In genomic region chr12:39441963-39442894, GRCh38 we compare ENCODE assay signal across 8 cellular contexts. TPM values are rescaled to one million over a fixed set of nuclear protein-coding genes. Genes with fewer than 3 reads are reported as not detected.
A peak's percentile ranks its signal among the peaks of the same experiment; 100 is the strongest.
DNase-seq lines count a peak whose midpoint lies in the region; ATAC-seq lines count a peak whose summit lies in the region.

No MANE protein-coding gene starts in this region.

- H3K36me3 ChIP-seq in ectodermal cell (ENCODE audit: control insufficient read depth, insufficient read depth, low read length) (no peaks in the 10 kb centered on the region), mesenchymal stem cell (ENCODE audit: control insufficient read depth in 1 of 2, insufficient read depth in 2 of 2, low read depth in 1 of 2, low read length in 2 of 2) (no peaks in the 10 kb centered on the region)

- peaks cover 24% of the 10 kb centered on the region for H3K4me1 Mint-ChIP-seq in activated CD4-positive, alpha-beta memory T cell treated with anti-CD3 and anti-CD28 coated beads for 36 hours (ENCODE audit: low read depth)

- peak overlapping the region; percentile 93 for H2AFZ ChIP-seq in mesenchymal stem cell (ENCODE audit: low read depth, low read length)

- POLR2A ChIA-PET in activated CD4-positive, alpha-beta memory T cell treated with anti-CD3 and anti-CD28 coated beads for 36 hours (lab: Charles Lee): interaction anchor here (1.6 to 2.1 kb wide), 3 partner anchors 25 to 179 kb away, joined by 3 to 15 read pairs (median 10); partner anchors contain the start of gene ABCD2

- H3K4me2 ChIP-seq in mesenchymal stem cell (ENCODE audit: low read length, poor library complexity, severe bottlenecking): peak overlapping the region; percentile 74

- H2AK5ac ChIP-seq in mesenchymal stem cell (ENCODE audit: low read length, severe bottlenecking): no peak overlapping the region

- 2% methylated on average over 58 of the region's 58 CpGs for WGBS in ectodermal cell, 2 experiments
- 7% methylated on average over 57 of the region's 58 CpGs for WGBS in mesenchymal stem cell

- H2BK5ac ChIP-seq in mesenchymal stem cell (ENCODE audit: low read depth, low read length, poor library complexity, severe bottlenecking): no peak overlapping the region

- H3K9me3 ChIP-seq in ectodermal cell (ENCODE audit: control insufficient read depth, low read length) (no peaks in the 10 kb centered on the region), mesenchymal stem cell (ENCODE audit: control insufficient read depth, low read length) (no peaks in the 10 kb centered on the region)

- H3K27ac ChIP-seq in ectodermal cell (ENCODE audit: insufficient read depth, low read depth, low read length, poor library complexity, severe bottlenecking) (peak overlapping the region; percentile 98), mesenchymal stem cell (ENCODE audit: low read length, poor library complexity, severe bottlenecking) (peak overlapping the region; percentile 7)

- peak overlapping the region; percentile 35 for H4K91ac ChIP-seq in mesenchymal stem cell (ENCODE audit: low read length)

- peak overlapping the region in 1 of 2 experiments; percentile 32 for H3K4ac ChIP-seq in mesenchymal stem cell (ENCODE audit: low read depth in 1 of 2, low read length in 2 of 2)

- CTCF ChIA-PET in activated CD4-positive, alpha-beta memory T cell treated with anti-CD3 and anti-CD28 coated beads for 36 hours (lab: Charles Lee): interaction anchor here (0.6 kb wide), 1 partner anchor 250 kb away, joined by 3 read pairs; no protein-coding TSS in a partner anchor

- H2BK120ac ChIP-seq in mesenchymal stem cell (ENCODE audit: low read depth, low read length): peak overlapping the region; percentile 84

- peak overlapping the region; percentile 75 for H4K8ac ChIP-seq in mesenchymal stem cell (ENCODE audit: low read length)

- H3K9ac ChIP-seq in mesenchymal stem cell (ENCODE audit: low read length): peak overlapping the region; percentile 76

- peak overlapping the region; percentile 98 for H3K4me3 Mint-ChIP-seq in activated CD4-positive, alpha-beta memory T cell treated with anti-CD3 and anti-CD28 coated beads for 36 hours

- peak overlapping the region in 1 of 2 experiments; percentile 75 for H2BK12ac ChIP-seq in mesenchymal stem cell (ENCODE audit: low read length in 2 of 2)

- no peaks in the 10 kb centered on the region for H3K27me3 Mint-ChIP-seq in activated CD4-positive, alpha-beta memory T cell treated with anti-CD3 and anti-CD28 coated beads for 36 hours

- peak overlapping the region; percentile 88 for H3K27ac Mint-ChIP-seq in activated CD4-positive, alpha-beta memory T cell treated with anti-CD3 and anti-CD28 coated beads for 36 hours

- H3K4me3 ChIP-seq in ectodermal cell (ENCODE audit: insufficient read depth, low read depth, low read length): peak overlapping the region; percentile 91
- peak overlapping the region; percentile 83 to 84 for H3K4me3 ChIP-seq in mesenchymal stem cell (ENCODE audit: insufficient read depth in 1 of 2, low read depth in 1 of 2, low read length in 2 of 2)

- H3K4me1 ChIP-seq in ectodermal cell (ENCODE audit: control insufficient read depth, insufficient read depth, low read length) (peaks cover 19% of the 10 kb centered on the region), mesenchymal stem cell (ENCODE audit: control insufficient read depth, insufficient read depth, low read depth, low read length) (no peaks in the 10 kb centered on the region)

- H3K27me3 ChIP-seq in ectodermal cell (ENCODE audit: control insufficient read depth, insufficient read depth, low read length, poor library complexity, severe bottlenecking) (no peaks in the 10 kb centered on the region), mesenchymal stem cell (ENCODE audit: control insufficient read depth in 1 of 2, insufficient read depth in 1 of 2, low read length in 2 of 2) (no peaks in the 10 kb centered on the region)

- no peak overlapping the region for H3K14ac ChIP-seq in mesenchymal stem cell (ENCODE audit: low read length in 2 of 2)

- H3K9me3 Mint-ChIP-seq in activated CD4-positive, alpha-beta memory T cell treated with anti-CD3 and anti-CD28 coated beads for 36 hours: no peaks in the 10 kb centered on the region

- H3K23ac ChIP-seq in mesenchymal stem cell (ENCODE audit: low read length in 2 of 2): peak overlapping the region in 1 of 2 experiments; percentile 71

- H3K18ac ChIP-seq in mesenchymal stem cell (ENCODE audit: low read depth in 1 of 2, low read length in 2 of 2): peak overlapping the region; percentile 4 to 67

- intact Hi-C loops in activated CD4-positive, alpha-beta memory T cell treated with anti-CD3 and anti-CD28 coated beads for 36 hours (cut with micrococcal nuclease): loop anchor here (1.0 to 10.0 kb wide), 5 partner anchors 39 to 664 kb away; partner anchors contain the start of gene SLC2A13

- peaks cover 2% of the 10 kb centered on the region for H3K79me1 ChIP-seq in mesenchymal stem cell (replicated peaks; ENCODE audit: low read length, poor library complexity, severe bottlenecking)

- no peak overlapping the region for H2BK15ac ChIP-seq in mesenchymal stem cell (ENCODE audit: low read depth, poor library complexity, severe bottlenecking)

- peak; percentile 31 for ATAC-seq in GM18498 (IDR thresholded peaks at IDR 0.05; ENCODE audit: unreplicated experiment)
- ATAC-seq in HG02759 (IDR thresholded peaks at IDR 0.05; ENCODE audit: unreplicated experiment): peak; percentile 22

- H3K36me3 Mint-ChIP-seq in activated CD4-positive, alpha-beta memory T cell treated with anti-CD3 and anti-CD28 coated beads for 36 hours: no peaks in the 10 kb centered on the region

- DNase-seq in NCI-H2029 treated with DMSO at 0.1 percent for 48 hours (lab: John Stamatoyannopoulos, UW): peak; percentile 10
- DNase-seq in activated CD4-positive, alpha-beta memory T cell treated with anti-CD3 and anti-CD28 coated beads for 36 hours: peak; percentile 67
- DNase-seq in mesenchymal stem cell: peak; percentile 52
- DNase-seq in stimulated activated CD8-positive, alpha-beta memory T cell treated with anti-CD3 and anti-CD28 coated beads, Interleukin-12 subunit alpha, Interleukin-12 subunit beta, amount 100 ng/mL, for 4 hours (ENCODE audit: low read depth): peak; percentile 49
- no peak for DNase-seq in NOMO-1 treated with dmso at 0.1 percent for 144 hours (lab: John Stamatoyannopoulos, UW; ENCODE audit: unreplicated experiment)

RNA-seq across cellular contexts. Expression of gene KIF21A, which starts 0.7 kb away (rescaled TPM):
- total RNA-seq in activated CD4-positive, alpha-beta memory T cell treated with anti-CD3 and anti-CD28 coated beads for 36 hours: 10 to 100 TPM; 28.5 to 30.5 TPM
- 47.1 TPM for polyA plus RNA-seq in ectodermal cell (2013, experiment 1 of 4)
- 41.6 TPM for polyA plus RNA-seq in ectodermal cell (2013, experiment 2 of 4)
- polyA plus RNA-seq in ectodermal cell (2013, experiment 3 of 4): 56.3 TPM
- polyA plus RNA-seq in ectodermal cell (2013, experiment 4 of 4): 54.8 TPM
- 2.9 TPM for polyA plus RNA-seq in mesenchymal stem cell (2013, experiment 1 of 2)
- 2.8 TPM for polyA plus RNA-seq in mesenchymal stem cell (2013, experiment 2 of 2)
